8 cellular contexts compared by ENCODE assay signal in the genomic region with DNA sequence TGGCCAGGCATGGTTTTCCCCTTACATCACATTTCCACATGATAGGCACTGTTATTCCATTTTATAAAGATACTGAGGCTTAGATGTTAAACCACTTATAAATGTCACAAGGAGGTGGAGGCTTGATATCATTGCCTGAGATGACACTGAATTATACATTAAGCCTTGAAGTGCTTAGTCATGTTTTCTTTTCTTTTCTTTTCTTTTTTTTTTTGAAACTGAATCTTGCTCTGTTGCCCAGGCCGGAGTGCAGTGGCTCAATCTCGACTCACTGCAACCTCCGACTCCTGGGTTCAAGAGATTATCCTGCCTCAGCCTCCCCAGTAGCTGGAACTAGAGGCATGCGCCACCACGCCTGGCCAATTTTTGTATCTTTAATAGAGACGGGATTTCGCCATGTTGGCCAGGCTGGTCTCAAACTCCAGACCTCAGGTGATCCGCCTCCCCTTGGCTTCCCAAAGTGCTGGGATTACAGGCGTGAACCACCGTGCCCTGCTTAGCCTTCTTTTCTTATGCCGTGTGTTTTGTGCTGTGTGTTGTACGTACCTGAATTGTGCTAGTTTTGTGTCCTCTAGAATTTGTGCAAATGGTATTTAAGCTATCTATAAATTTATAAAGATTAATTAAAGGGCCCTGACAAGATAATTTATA. TPM values are rescaled to one million over a fixed set of nuclear protein-coding genes. Genes with fewer than 3 reads are reported as not detected.
A peak's percentile ranks its signal among the peaks of the same experiment; 100 is the strongest.
DNase-seq lines count a peak whose midpoint lies in the region; ATAC-seq and TF ChIP-seq lines count a peak whose summit lies in the region.

No MANE protein-coding gene starts in this region.

- WGBS in right cardiac atrium = 92% methylated on average over 12 of the region's 12 CpGs
- 89 to 92% (median 91%) methylated on average over 12 of the region's 12 CpGs for WGBS in spleen, 5 donors

- H3K4me3 ChIP-seq in HEK293 (ENCODE audit: low read depth, low read length) = peak overlapping the region; percentile 94
- peak overlapping the region; percentile 78 for H3K4me3 ChIP-seq in right cardiac atrium (ENCODE audit: low read length)
- peak overlapping the region in 7 of 8 donors; percentile 81 to 96 (median 90) for H3K4me3 ChIP-seq in spleen

- peaks cover 25% of the 10 kb centered on the region for H3K36me3 Mint-ChIP-seq in activated CD4-positive, alpha-beta memory T cell treated with anti-CD3 and anti-CD28 coated beads for 36 hours

- no peaks in the 10 kb centered on the region for H3K27me3 Mint-ChIP-seq in activated CD4-positive, alpha-beta memory T cell treated with anti-CD3 and anti-CD28 coated beads for 36 hours

- H3K9me3 ChIP-seq in HEK293 (ENCODE audit: control insufficient read depth, insufficient read depth, low read depth, low read length) (no peaks in the 10 kb centered on the region), right cardiac atrium (ENCODE audit: control insufficient read depth, low read length) (no peaks in the 10 kb centered on the region), spleen (no peaks in the 10 kb centered on the region)

- H3K9me3 Mint-ChIP-seq in activated CD4-positive, alpha-beta memory T cell treated with anti-CD3 and anti-CD28 coated beads for 36 hours = no peaks in the 10 kb centered on the region

- DNase-seq in activated CD4-positive, alpha-beta memory T cell treated with anti-CD3 and anti-CD28 coated beads for 36 hours = no peak
- DNase-seq in right cardiac atrium (no peak), spleen (no peak), substantia nigra (lab: John Stamatoyannopoulos, UW) (no peak)

- TF ChIP-seq CTCF in HEK293 (tag by site-specific recombination; IDR thresholded peaks at IDR 0.05) (no peak; the same call in 1 of the 2 replicates), spleen (IDR thresholded peaks at IDR 0.05 in 8 of 11, conservative IDR thresholded peaks at IDR 0.05 in 3 of 11) (no peak)

- ATAC-seq in right cardiac atrium (no peak), HG03520 (IDR thresholded peaks at IDR 0.05; ENCODE audit: unreplicated experiment) (no peak), HG02884 (IDR thresholded peaks at IDR 0.05; ENCODE audit: unreplicated experiment) (no peak), GM21381 (IDR thresholded peaks at IDR 0.05; ENCODE audit: unreplicated experiment) (no peak)

- CTCF ChIA-PET in HEK293 (lab: Yijun Ruan, JAX) = interaction anchor here (0.6 to 1.0 kb wide), 2 partner anchors 22 to 155 kb away, joined by 3 read pairs; no protein-coding TSS in a partner anchor
- CTCF ChIA-PET in activated CD4-positive, alpha-beta memory T cell treated with anti-CD3 and anti-CD28 coated beads for 36 hours (lab: Charles Lee) = interaction anchor here (1.3 kb wide), 1 partner anchor 16 kb away, joined by 3 read pairs; no protein-coding TSS in a partner anchor

- H3K4me1 ChIP-seq in HEK293 (ENCODE audit: control insufficient read depth, insufficient read depth, low read length) = peaks cover 4% of the 10 kb centered on the region
- peaks cover 2% of the 10 kb centered on the region for H3K4me1 ChIP-seq in right cardiac atrium (ENCODE audit: control insufficient read depth, insufficient read depth, low read length)
- H3K4me1 ChIP-seq in spleen = peaks cover 19 to 40% (median 29%) of the 10 kb centered on the region in 6 donors

- intact Hi-C loops in activated CD4-positive, alpha-beta memory T cell treated with anti-CD3 and anti-CD28 coated beads for 36 hours (cut with micrococcal nuclease) = no loop called here
- intact Hi-C loops in right cardiac atrium (cut with DNase I) = no loop called here
- intact Hi-C loops in spleen (cut with DNase I; ENCODE audit: low total_unique reads) = no loop called here

- H3K4me3 Mint-ChIP-seq in activated CD4-positive, alpha-beta memory T cell treated with anti-CD3 and anti-CD28 coated beads for 36 hours = peak overlapping the region; percentile 94

- POLR2A ChIA-PET in HEK293 (lab: Yijun Ruan, JAX) = no interaction called here
- POLR2A ChIA-PET in activated CD4-positive, alpha-beta memory T cell treated with anti-CD3 and anti-CD28 coated beads for 36 hours (lab: Charles Lee) = interaction anchor here (2.4 kb wide), 1 partner anchor 11 kb away, joined by 18 read pairs; a partner anchor contains a TSS

- peak overlapping the region; percentile 100 for H3K27ac Mint-ChIP-seq in activated CD4-positive, alpha-beta memory T cell treated with anti-CD3 and anti-CD28 coated beads for 36 hours

- no peaks in the 10 kb centered on the region for H3K27me3 ChIP-seq in right cardiac atrium (ENCODE audit: control insufficient read depth, insufficient read depth)
- no peaks in the 10 kb centered on the region for H3K27me3 ChIP-seq in spleen (replicated peaks in 1 of 7)

- H3K4me1 Mint-ChIP-seq in activated CD4-positive, alpha-beta memory T cell treated with anti-CD3 and anti-CD28 coated beads for 36 hours (ENCODE audit: low read depth) = peaks cover 28% of the 10 kb centered on the region

- no peak for TF ChIP-seq POLR2A in spleen (IDR thresholded peaks at IDR 0.05)

- peaks cover 9 to 34% of the 10 kb centered on the region in 2 experiments; a peak in 2 of 3 replicates for H3K36me3 ChIP-seq in HEK293 (ENCODE audit: control insufficient read depth in 2 of 2, insufficient read depth in 1 of 2, low read length in 2 of 2)
- H3K36me3 ChIP-seq in spleen = peaks cover 0 to 39% (median 8%) of the 10 kb centered on the region in 6 donors

- H3K27ac ChIP-seq in HEK293 (ENCODE audit: extremely low read depth, low read depth, low read length) (peak overlapping the region; percentile 90; the same call in 1 of the 2 replicates), right cardiac atrium (ENCODE audit: low read length) (no peak overlapping the region), spleen (peak overlapping the region in 2 of 8 donors; percentile 93 to 98), substantia nigra (ENCODE audit: low read depth, low read length, poor library complexity, severe bottlenecking) (no peak overlapping the region)

TF ChIP-seq in HEK293, 187 proteins besides CTCF, POLR2A, EP300 and RAD21 (continues in another document):
- TF ChIP-seq, protein P1, sequence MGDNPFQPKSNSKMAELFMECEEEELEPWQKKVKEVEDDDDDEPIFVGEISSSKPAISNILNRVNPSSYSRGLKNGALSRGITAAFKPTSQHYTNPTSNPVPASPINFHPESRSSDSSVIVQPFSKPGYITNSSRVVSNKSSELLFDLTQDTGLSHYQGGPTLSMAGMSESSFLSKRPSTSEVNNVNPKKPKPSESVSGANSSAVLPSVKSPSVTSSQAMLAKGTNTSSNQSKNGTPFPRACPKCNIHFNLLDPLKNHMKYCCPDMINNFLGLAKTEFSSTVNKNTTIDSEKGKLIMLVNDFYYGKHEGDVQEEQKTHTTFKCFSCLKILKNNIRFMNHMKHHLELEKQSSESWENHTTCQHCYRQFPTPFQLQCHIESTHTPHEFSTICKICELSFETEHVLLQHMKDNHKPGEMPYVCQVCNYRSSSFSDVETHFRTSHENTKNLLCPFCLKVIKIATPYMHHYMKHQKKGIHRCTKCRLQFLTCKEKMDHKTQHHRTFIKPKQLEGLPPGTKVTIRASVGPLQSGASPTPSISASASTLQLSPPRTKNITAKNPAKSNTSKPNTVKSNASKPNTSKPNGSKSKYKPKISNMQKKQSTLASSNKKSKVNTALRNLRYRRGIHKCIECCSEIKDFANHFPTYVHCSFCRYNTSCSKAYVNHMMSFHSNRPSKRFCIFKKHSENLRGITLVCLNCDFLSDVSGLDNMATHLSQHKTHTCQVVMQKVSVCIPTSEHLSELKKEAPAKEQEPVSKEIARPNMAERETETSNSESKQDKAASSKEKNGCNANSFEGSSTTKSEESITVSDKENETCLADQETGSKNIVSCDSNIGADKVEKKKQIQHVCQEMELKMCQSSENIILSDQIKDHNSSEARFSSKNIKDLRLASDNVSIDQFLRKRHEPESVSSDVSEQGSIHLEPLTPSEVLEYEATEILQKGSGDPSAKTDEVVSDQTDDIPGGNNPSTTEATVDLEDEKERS (tag by site-specific recombination; IDR thresholded peaks at IDR 0.05) = no peak
- TF ChIP-seq ZNF266 (tag by site-specific recombination; IDR thresholded peaks at IDR 0.05; ENCODE audit: low read depth) (no peak), ZNF76 (tag by site-specific recombination; IDR thresholded peaks at IDR 0.05; ENCODE audit: borderline replicate concordance, low read depth) (no peak), ZNF571 (tag by site-specific recombination; IDR thresholded peaks at IDR 0.05) (no peak)
- TF ChIP-seq, protein P2, sequence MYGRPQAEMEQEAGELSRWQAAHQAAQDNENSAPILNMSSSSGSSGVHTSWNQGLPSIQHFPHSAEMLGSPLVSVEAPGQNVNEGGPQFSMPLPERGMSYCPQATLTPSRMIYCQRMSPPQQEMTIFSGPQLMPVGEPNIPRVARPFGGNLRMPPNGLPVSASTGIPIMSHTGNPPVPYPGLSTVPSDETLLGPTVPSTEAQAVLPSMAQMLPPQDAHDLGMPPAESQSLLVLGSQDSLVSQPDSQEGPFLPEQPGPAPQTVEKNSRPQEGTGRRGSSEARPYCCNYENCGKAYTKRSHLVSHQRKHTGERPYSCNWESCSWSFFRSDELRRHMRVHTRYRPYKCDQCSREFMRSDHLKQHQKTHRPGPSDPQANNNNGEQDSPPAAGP (tag by site-specific recombination; IDR thresholded peaks at IDR 0.05) = no peak

RNA-seq across cellular contexts. Expression of a gene that starts 1.2 kb away (rescaled TPM):
- total RNA-seq in activated CD4-positive, alpha-beta memory T cell treated with anti-CD3 and anti-CD28 coated beads for 36 hours = 10 to 100 TPM; 74.6 to 75.0 TPM
- total RNA-seq in right cardiac atrium (10 to 100 TPM; 40.4 to 54.0 (median 49.8) TPM), spleen (10 to 100 TPM; 30.0 to 47.6 (median 35.5) TPM)
- polyA plus RNA-seq in right cardiac atrium (48.4 TPM), spleen (10 to 100 TPM; 16.9 to 36.7 (median 20.7) TPM)

RNA-seq across cellular contexts. Expression of a gene that starts 10.5 kb away (rescaled TPM):
- 100 to 1,000 TPM in 1 of 2 experiments, 10 to 100 TPM in 1; 90.4 to 101 TPM for total RNA-seq in activated CD4-positive, alpha-beta memory T cell treated with anti-CD3 and anti-CD28 coated beads for 36 hours
- 10 to 100 TPM; 13.4 to 18.1 (median 16.9) TPM for total RNA-seq in right cardiac atrium
- 9.0 TPM for polyA plus RNA-seq in right cardiac atrium
- 100 to 1,000 TPM in 6 of 7 donors, 10 to 100 TPM in 1; 89.9 to 177 (median 149) TPM for total RNA-seq in spleen
- 10 to 100 TPM; 29.7 to 70.6 (median 50.5) TPM for polyA plus RNA-seq in spleen

RNA-seq across cellular contexts. Expression of a gene that starts 47.6 kb away (rescaled TPM):
- 10 to 100 TPM; 50.5 to 55.0 TPM for total RNA-seq in activated CD4-positive, alpha-beta memory T cell treated with anti-CD3 and anti-CD28 coated beads for 36 hours
- total RNA-seq in right cardiac atrium (10 to 100 TPM; 23.1 to 31.7 (median 27.1) TPM), spleen (10 to 100 TPM; 26.3 to 49.0 (median 40.6) TPM)
- polyA plus RNA-seq in right cardiac atrium (26.6 TPM), spleen (10 to 100 TPM; 40.1 to 58.6 (median 44.9) TPM)

RNA-seq across cellular contexts. Expression of a gene that starts 49.4 kb away (rescaled TPM):
- total RNA-seq in activated CD4-positive, alpha-beta memory T cell treated with anti-CD3 and anti-CD28 coated beads for 36 hours = 10 to 100 TPM; 69.1 to 76.0 TPM
- total RNA-seq in right cardiac atrium = 100 to 1,000 TPM in 1 of 4 donors, 10 to 100 TPM in 3; 89.6 to 104 (median 93.5) TPM
- 109 TPM for polyA plus RNA-seq in right cardiac atrium
- total RNA-seq in spleen = 10 to 100 TPM; 34.6 to 73.8 (median 59.0) TPM
- polyA plus RNA-seq in spleen = 10 to 100 TPM; 26.6 to 48.0 (median 44.0) TPM

RNA-seq across cellular contexts. Expression of a gene that starts 55.2 kb away (rescaled TPM):
- under 1 TPM in 1 of 2 experiments, not detected in 1; 0.07 TPM for total RNA-seq in activated CD4-positive, alpha-beta memory T cell treated with anti-CD3 and anti-CD28 coated beads for 36 hours
- 10 to 100 TPM; 11.4 to 21.3 (median 13.6) TPM for total RNA-seq in right cardiac atrium
- polyA plus RNA-seq in right cardiac atrium = 10.7 TPM
- 10 to 100 TPM in 5 of 7 donors, 1 to 10 TPM in 2; 7.4 to 24.9 (median 15.6) TPM for total RNA-seq in spleen
- polyA plus RNA-seq in spleen = 1 to 10 TPM; 2.0 to 6.3 (median 5.2) TPM

Comparison
In these comparisons a context has a peak if more than half of its experiments do, and no peak if none do; other contexts are left out.
1. RNA of a gene that starts 10.5 kb away (total RNA-seq): 89.9 to 177 TPM in spleen and 90.4 to 101 TPM in activated CD4-positive, alpha-beta memory T cell treated with anti-CD3 and anti-CD28 coated beads for 36 hours; 13.4 to 18.1 TPM in right cardiac atrium; every median in the first group is over 4 times any median in the second.
2. Peak in every context shown above with its lines, with median percentiles within 50 percentile points of each other: H3K4me3 ChIP-seq.